In genomic region chrX:70476166-70476933, GRCh38 we compare ENCODE assay signal across 14 cellular contexts. TPM values are rescaled to one million over a fixed set of nuclear protein-coding genes. Genes with fewer than 3 reads are reported as not detected.
DNase-seq lines count a peak whose midpoint lies in the region; ATAC-seq and TF ChIP-seq lines count a peak whose summit lies in the region.
"Had no signal": no experiment of that assay in that cellular context is flagged by ENCODE, and none has a peak within 500 bp of the region (broad histone marks: within the 10 kb centered on the region; RNA-seq: fewer than 3 reads in every experiment).

No MANE protein-coding gene starts in this region.

- ATAC-seq in upper lobe of right lung, result no peak
- no peak for ATAC-seq in GM21529 (IDR thresholded peaks at IDR 0.05; ENCODE audit: unreplicated experiment)
- ATAC-seq: stimulated activated naive CD8-positive, alpha-beta T cell treated with anti-CD3 and anti-CD28 coated beads, Interleukin-15, amount 100 ng/mL, for 72 hours had no signal

- peaks cover 2 to 21% (median 3%) of the 10 kb centered on the region in 3 donors for H3K27me3 Mint-ChIP-seq in CD14-positive monocyte (ENCODE audit: low read depth in 3 of 3)
- H3K27me3 Mint-ChIP-seq: activated naive CD8-positive, alpha-beta T cell treated with anti-CD3 and anti-CD28 coated beads for 36 hours; stimulated activated naive CD8-positive, alpha-beta T cell treated with anti-CD3 and anti-CD28 coated beads, Interleukin-15, amount 100 ng/mL, for 72 hours had no signal

- H3K9me3 Mint-ChIP-seq in CD14-positive monocyte, result no peaks in the 10 kb centered on the region
- H3K9me3 Mint-ChIP-seq: activated naive CD8-positive, alpha-beta T cell treated with anti-CD3 and anti-CD28 coated beads for 36 hours; IgD-negative memory B cell; stimulated activated naive CD8-positive, alpha-beta T cell treated with anti-CD3 and anti-CD28 coated beads, Interleukin-15, amount 100 ng/mL, for 72 hours had no signal

- no peaks in the 10 kb centered on the region for H3K27me3 ChIP-seq in brain microvascular endothelial cell (replicated peaks)
- H3K27me3 ChIP-seq in mucosa of rectum (ENCODE audit: control insufficient read depth in 2 of 2, insufficient read depth in 2 of 2, low read length in 2 of 2), result peaks cover 2 to 4% of the 10 kb centered on the region in 2 donors
- no peaks in the 10 kb centered on the region for H3K27me3 ChIP-seq in upper lobe of right lung

- H3K4me1 Mint-ChIP-seq in CD14-positive monocyte, result peaks cover 12% of the 10 kb centered on the region

- H3K36me3 Mint-ChIP-seq in CD14-positive monocyte, result no peaks in the 10 kb centered on the region
- H3K36me3 Mint-ChIP-seq: activated naive CD8-positive, alpha-beta T cell treated with anti-CD3 and anti-CD28 coated beads for 36 hours had no signal

- H3K9ac ChIP-seq in mucosa of rectum (ENCODE audit: low read depth in 1 of 2, low read length in 2 of 2), result peak overlapping the region; percentile 15 to 70

- H3K27ac ChIP-seq in brain microvascular endothelial cell (peak overlapping the region; percentile 91), mucosa of rectum (ENCODE audit: low read depth in 2 of 2, low read length in 2 of 2) (peak overlapping the region; percentile 86 to 87), upper lobe of right lung (peak overlapping the region; percentile 47)
- H3K27ac ChIP-seq: SK-N-MC had no signal

- intact Hi-C loops in upper lobe of right lung (cut with DNase I), result no loop called here
- intact Hi-C loops in CD14-positive monocyte (cut with micrococcal nuclease), result no loop called here

- DNase-seq in NCI-H82 (lab: John Stamatoyannopoulos, UW) (peak; percentile 12), NCI-H82 treated with DMSO at 0.1 percent for 48 hours (lab: John Stamatoyannopoulos, UW; ENCODE audit: unreplicated experiment) (no peak), brain microvascular endothelial cell (no peak), upper lobe of right lung (no peak), CD14-positive monocyte (ENCODE audit: low spot score) (no peak)
- DNase-seq in activated naive CD4-positive, alpha-beta T cell treated with Interleukin-2 at 50 U/mL for 16 hours, result no peak
- DNase-seq: activated CD8-positive, alpha-beta memory T cell treated with anti-CD3 and anti-CD28 coated beads, Interleukin-2, amount 50 U/mL, for 48 hours; activated naive CD8-positive, alpha-beta T cell treated with anti-CD3 and anti-CD28 coated beads for 36 hours; NCI-H524 treated with DMSO at 0.1 percent for 48 hours; stimulated activated naive CD8-positive, alpha-beta T cell treated with anti-CD3 and anti-CD28 coated beads, Interleukin-15, amount 100 ng/mL, for 72 hours had no signal

- no peak for TF ChIP-seq CTCF in brain microvascular endothelial cell (IDR thresholded peaks at IDR 0.05; ENCODE audit: low read depth, low read length, missing control alignments)
- TF ChIP-seq CTCF in upper lobe of right lung (IDR thresholded peaks at IDR 0.05), result no peak
- no peak for TF ChIP-seq CTCF in CD14-positive monocyte (IDR thresholded peaks at IDR 0.05)

- in situ Hi-C loops in brain microvascular endothelial cell (cut with HindIII; ENCODE audit: low pct_ligation_motif_present, low sequenced_read_pairs), result no loop called here

- no peak overlapping the region for H3K4me3 ChIP-seq in brain microvascular endothelial cell (ENCODE audit: low read depth, low read length)
- H3K4me3 ChIP-seq in mucosa of rectum (ENCODE audit: low read length in 2 of 2), result no peak overlapping the region
- H3K4me3 ChIP-seq in upper lobe of right lung, result no peak overlapping the region

- H3K36me3 ChIP-seq in brain microvascular endothelial cell (replicated peaks) (no peaks in the 10 kb centered on the region), mucosa of rectum (ENCODE audit: control insufficient read depth in 2 of 2, insufficient read depth in 2 of 2, low read length in 2 of 2) (no peaks in the 10 kb centered on the region), upper lobe of right lung (no peaks in the 10 kb centered on the region)

- H3K9me3 ChIP-seq in mucosa of rectum (ENCODE audit: control insufficient read depth in 2 of 2, low read length in 2 of 2), result no peaks in the 10 kb centered on the region
- H3K9me3 ChIP-seq in upper lobe of right lung, result no peaks in the 10 kb centered on the region

- peaks cover 24 to 27% of the 10 kb centered on the region in 2 donors for H3K4me1 ChIP-seq in mucosa of rectum (ENCODE audit: control insufficient read depth in 2 of 2, insufficient read depth in 2 of 2, low read length in 2 of 2)
- peaks cover 24% of the 10 kb centered on the region for H3K4me1 ChIP-seq in upper lobe of right lung

- H3K4me3 Mint-ChIP-seq in CD14-positive monocyte, result no peak overlapping the region
- H3K4me3 Mint-ChIP-seq: activated naive CD8-positive, alpha-beta T cell treated with anti-CD3 and anti-CD28 coated beads for 36 hours; IgD-negative memory B cell; stimulated activated naive CD8-positive, alpha-beta T cell treated with anti-CD3 and anti-CD28 coated beads, Interleukin-15, amount 100 ng/mL, for 72 hours had no signal

- H3K27ac Mint-ChIP-seq in CD14-positive monocyte, result no peak overlapping the region
- H3K27ac Mint-ChIP-seq: activated naive CD8-positive, alpha-beta T cell treated with anti-CD3 and anti-CD28 coated beads for 36 hours; IgD-negative memory B cell had no signal

RNA-seq across cellular contexts. Expression of gene DLG3, which starts 31.7 kb away (rescaled TPM):
- 24.4 TPM for total RNA-seq in upper lobe of right lung
- under 1 TPM in 1 of 2 donors, not detected in 1; 0.17 TPM for polyA plus RNA-seq in CD14-positive monocyte

RNA-seq across cellular contexts. Expression of gene GDPD2, which starts 53.2 kb away (rescaled TPM):
- total RNA-seq in upper lobe of right lung, result not detected
- polyA plus RNA-seq in CD14-positive monocyte, result not detected
- total RNA-seq: activated naive CD8-positive, alpha-beta T cell treated with anti-CD3 and anti-CD28 coated beads for 36 hours had no signal
- polyA plus RNA-seq: IgD-negative memory B cell had no signal
